1 cellular context compared by ENCODE assay signal in genomic region chr19:15869109-15869555, GRCh38.
TF ChIP-seq lines count a peak whose summit lies in the region.

No MANE protein-coding gene starts in this region.

TF ChIP-seq in HepG2, 621 proteins besides CTCF, POLR2A, EP300 and RAD21 (continued from another document):
- TF ChIP-seq FOXA3 (CRISPR knock-in tag; IDR thresholded peaks at IDR 0.05) (0 out of 2 replicates have a peak, but pooled peaks have one; percentile 38), ZNF652 (CRISPR knock-in tag; IDR thresholded peaks at IDR 0.05; ENCODE audit: borderline replicate concordance, low read depth) (no peak), CEBPB (IDR thresholded peaks at IDR 0.05; ENCODE audit: borderline replicate concordance, low read depth, low read length) (peak; percentile 56; the same call in 1 of the 2 replicates), NPAS2 (CRISPR knock-in tag; IDR thresholded peaks at IDR 0.05; ENCODE audit: borderline replicate concordance) (no peak), ZNF672 (CRISPR knock-in tag; IDR thresholded peaks at IDR 0.05) (no peak), XRCC5 (optimal IDR thresholded peaks at IDR 0.05; ENCODE audit: low read length) (peak; percentile 45), ZBTB8A (CRISPR knock-in tag; IDR thresholded peaks at IDR 0.05; ENCODE audit: borderline replicate concordance, low read depth) (no peak), ZNF772 (CRISPR knock-in tag; IDR thresholded peaks at IDR 0.05) (no peak), FIP1L1 (IDR thresholded peaks at IDR 0.05; ENCODE audit: borderline replicate concordance, insufficient read depth, low read depth, low read length) (no peak), PCBP1 (IDR thresholded peaks at IDR 0.05; ENCODE audit: borderline replicate concordance, low read depth, low read length) (no peak), CEBPG (CRISPR knock-in tag; IDR thresholded peaks at IDR 0.05) (peak; percentile 52; the same call in 1 of the 2 replicates), GPN1 (CRISPR knock-in tag; IDR thresholded peaks at IDR 0.05; ENCODE audit: borderline replicate concordance) (no peak), SOX6 (IDR thresholded peaks at IDR 0.05) (no peak), SOX6 (CRISPR knock-in tag; IDR thresholded peaks at IDR 0.05) (peak; percentile 43), SKI (IDR thresholded peaks at IDR 0.05; ENCODE audit: partially characterized antibody) (no peak), MAZ (IDR thresholded peaks at IDR 0.05; ENCODE audit: borderline replicate concordance, low read depth, low read length) (no peak), MAZ (CRISPR knock-in tag; IDR thresholded peaks at IDR 0.05; ENCODE audit: low read depth) (no peak), STAG1 (CRISPR knock-in tag; IDR thresholded peaks at IDR 0.05) (peak; percentile 68), ZNF335 (CRISPR knock-in tag; IDR thresholded peaks at IDR 0.05) (no peak), ZNF318 (CRISPR knock-in tag; IDR thresholded peaks at IDR 0.05) (no peak), ZNF720 (CRISPR knock-in tag; IDR thresholded peaks at IDR 0.05) (no peak), ARID3A (IDR thresholded peaks at IDR 0.05; ENCODE audit: low read depth, low read length) (peak; percentile 32; the same call in 1 of the 2 replicates), GMEB2 (CRISPR knock-in tag; IDR thresholded peaks at IDR 0.05; ENCODE audit: low read depth) (no peak), RXRB (CRISPR knock-in tag; IDR thresholded peaks at IDR 0.05; ENCODE audit: borderline replicate concordance) (no peak), ZNF547 (CRISPR knock-in tag; IDR thresholded peaks at IDR 0.05) (no peak), ZNF570 (CRISPR knock-in tag; IDR thresholded peaks at IDR 0.05; ENCODE audit: borderline replicate concordance) (no peak), NCOR1 (IDR thresholded peaks at IDR 0.05; ENCODE audit: borderline replicate concordance, low read length) (no peak), ZFP82 (CRISPR knock-in tag; IDR thresholded peaks at IDR 0.05; ENCODE audit: borderline replicate concordance) (no peak), JDP2 (CRISPR knock-in tag; IDR thresholded peaks at IDR 0.05; ENCODE audit: borderline replicate concordance) (no peak), ZNF660 (CRISPR knock-in tag; IDR thresholded peaks at IDR 0.05; ENCODE audit: borderline replicate concordance, low read depth) (no peak), TIGD3 (CRISPR knock-in tag; IDR thresholded peaks at IDR 0.05; ENCODE audit: borderline replicate concordance) (no peak), CENPT (CRISPR knock-in tag; IDR thresholded peaks at IDR 0.05; ENCODE audit: low read depth) (no peak), ZNF563 (CRISPR knock-in tag; IDR thresholded peaks at IDR 0.05) (no peak), SAP130 (CRISPR knock-in tag; IDR thresholded peaks at IDR 0.05; ENCODE audit: low read depth) (no peak), MBD4 (IDR thresholded peaks at IDR 0.05; ENCODE audit: borderline replicate concordance, low read length) (no peak), ZNF460 (CRISPR knock-in tag; IDR thresholded peaks at IDR 0.05; ENCODE audit: borderline replicate concordance) (no peak), TEAD2 (CRISPR knock-in tag; IDR thresholded peaks at IDR 0.05) (no peak), ZBTB7B (CRISPR knock-in tag; IDR thresholded peaks at IDR 0.05) (no peak), AFF4 (CRISPR knock-in tag; IDR thresholded peaks at IDR 0.05) (no peak), ZNF619 (CRISPR knock-in tag; IDR thresholded peaks at IDR 0.05) (no peak), MAF1 (CRISPR knock-in tag; IDR thresholded peaks at IDR 0.05; ENCODE audit: borderline replicate concordance) (no peak), U2AF2 (IDR thresholded peaks at IDR 0.05; ENCODE audit: low read depth, low read length) (no peak), ZNF343 (CRISPR knock-in tag; IDR thresholded peaks at IDR 0.05) (no peak), GATAD2A (CRISPR knock-in tag; IDR thresholded peaks at IDR 0.05) (0 out of 2 replicates have a peak, but pooled peaks have one; percentile 8), HOXA7 (CRISPR knock-in tag; IDR thresholded peaks at IDR 0.05) (no peak), ZNF644 (CRISPR knock-in tag; IDR thresholded peaks at IDR 0.05; ENCODE audit: low read depth) (no peak), SP5 (CRISPR knock-in tag; IDR thresholded peaks at IDR 0.05; ENCODE audit: borderline replicate concordance, low read depth) (no peak)
TF ChIP-seq in HepG2: peak in this region for 13.
